37 cellular contexts compared by ENCODE assay signal in genomic region chr4:71814433-71814832, GRCh38. TPM values are rescaled to one million over a fixed set of nuclear protein-coding genes. Genes with fewer than 3 reads are reported as not detected.
DNase-seq lines count a peak whose midpoint lies in the region; ATAC-seq, FAIRE-seq and TF ChIP-seq lines count a peak whose summit lies in the region.
"Had no signal": no experiment of that assay in that cellular context is flagged by ENCODE, and none has a peak within 500 bp of the region (broad histone marks: within the 10 kb centered on the region; RNA-seq: fewer than 3 reads in every experiment).

No MANE protein-coding gene starts in this region.

- DNase-seq in ACHN (peak; percentile 2), HT-29 (ENCODE audit: low spot score) (peak; percentile 10), K562 (ENCODE audit: extremely low read depth in 1 of 4, low spot score in 3 of 4) (peak in 1 of 4 experiments; percentile 16), left kidney (ENCODE audit: low read depth, low spot score) (peak; percentile 69), retina (no peak), smooth muscle cell (lab: John Stamatoyannopoulos, UW; ENCODE audit: unreplicated experiment) (no peak), Peyer's patch (no peak)
- no peak for DNase-seq in naive thymus-derived CD4-positive, alpha-beta T cell
- DNase-seq: activated CD4-positive, alpha-beta T cell treated with anti-CD3 and anti-CD28 coated beads for 48 hours; AML-193; amygdala; CD4-positive, CD25-positive, alpha-beta regulatory T cell; dorsolateral prefrontal cortex; gastrocnemius medialis; left ventricle myocardium inferior; NCI-H1436; NCI-H2081; NCI-H226; NCI-H69; PC-9; SHP77 treated with DMSO at 0.1 percent for 48 hours; stimulated activated CD4-positive, alpha-beta T cell treated with anti-CD3 and anti-CD28 coated beads, Interleukin-12 subunit alpha, Interleukin-12 subunit beta, amount 100 ng/mL, for 4 hours; stimulated activated CD4-positive, alpha-beta T cell treated with anti-CD3 and anti-CD28 coated beads, Interleukin-2, amount 100 ng/mL, for 48 hours; T-helper 9 cell; thyroid gland; uterus; WERI-Rb-1 had no signal

- TF ChIP-seq POLR2A in K562 (conservative IDR thresholded peaks at IDR 0.05) (no peak), Peyer's patch (IDR thresholded peaks at IDR 0.05) (no peak)

- CTCF ChIA-PET in K562 (lab: Yijun Ruan, JAX; ENCODE audit: low intra/inter-chr PET ratio): no interaction called here
- CTCF ChIA-PET in naive thymus-derived CD4-positive, alpha-beta T cell (lab: Charles Lee): no interaction called here

- WGBS in K562 (ENCODE audit: insufficient coverage, low coverage, missing lambda C conversion rate): 0% methylated on average over 2 of the region's 2 CpGs
- WGBS in smooth muscle cell (ENCODE audit: low lambda C conversion rate): 63% methylated on average over 2 of the region's 2 CpGs

- no peak overlapping the region for H3K4me3 Mint-ChIP-seq in naive thymus-derived CD4-positive, alpha-beta T cell
- H3K4me3 Mint-ChIP-seq: activated naive CD4-positive, alpha-beta T cell treated with anti-CD3 and anti-CD28 coated beads, Interleukin-2, amount 50 U/mL, for 24 hours; CD4-positive, CD25-positive, alpha-beta regulatory T cell had no signal

- no peak for TF ChIP-seq RAD21 in K562 (CRISPR knock-in tag; conservative IDR thresholded peaks at IDR 0.05 in 1 of 2, IDR thresholded peaks at IDR 0.05 in 1 of 2)

- TF ChIP-seq EP300 in K562 (IDR thresholded peaks at IDR 0.05; ENCODE audit: low read length): no peak

- H3K4me2 ChIP-seq in K562 (ENCODE audit: insufficient read depth, low read length) (no peak overlapping the region), smooth muscle cell (no peak overlapping the region)
- H3K4me2 ChIP-seq: hepatocyte, KMS-11, PC-9 had no signal

- POLR2A ChIA-PET in K562 (lab: Yijun Ruan, JAX): no interaction called here
- POLR2A ChIA-PET in naive thymus-derived CD4-positive, alpha-beta T cell (lab: Charles Lee): no interaction called here

- H3K27me3 Mint-ChIP-seq in naive thymus-derived CD4-positive, alpha-beta T cell: peaks cover 0 to 10% (median 0%) of the 10 kb centered on the region in 5 donors
- H3K27me3 Mint-ChIP-seq: CD4-positive, CD25-positive, alpha-beta regulatory T cell had no signal

- H3K4me3 ChIP-seq in K562: no peak overlapping the region
- H3K4me3 ChIP-seq in smooth muscle cell: no peak overlapping the region
- no peak overlapping the region for H3K4me3 ChIP-seq in Peyer's patch
- H3K4me3 ChIP-seq in naive thymus-derived CD4-positive, alpha-beta T cell (ENCODE audit: low read length): no peak overlapping the region
- H3K4me3 ChIP-seq: dorsolateral prefrontal cortex, gastrocnemius medialis, hepatocyte, left ventricle myocardium inferior, PC-9, thyroid gland, uterus had no signal

- H3K9me3 ChIP-seq in K562 (replicated peaks; ENCODE audit: control insufficient read depth, insufficient read depth, low read depth, low read length) (no peaks in the 10 kb centered on the region), smooth muscle cell (replicated peaks; ENCODE audit: low read depth) (no peaks in the 10 kb centered on the region), Peyer's patch (no peaks in the 10 kb centered on the region)
- H3K9me3 ChIP-seq in naive thymus-derived CD4-positive, alpha-beta T cell (ENCODE audit: control insufficient read depth in 2 of 3, low read length in 3 of 3): no peaks in the 10 kb centered on the region
- H3K9me3 ChIP-seq: gastrocnemius medialis, left ventricle myocardium inferior, thyroid gland, uterus had no signal

- H3K9ac ChIP-seq in K562 (ENCODE audit: insufficient read depth in 1 of 2, low read depth in 2 of 2, low read length in 2 of 2): no peak overlapping the region
- no peak overlapping the region for H3K9ac ChIP-seq in smooth muscle cell (ENCODE audit: low read depth)
- H3K9ac ChIP-seq: KMS-11 had no signal

- H3F3A ChIP-seq in smooth muscle cell (ENCODE audit: low read depth): no peaks in the 10 kb centered on the region

- H3K79me2 ChIP-seq in K562 (ENCODE audit: control insufficient read depth, insufficient read depth, low read length) (no peaks in the 10 kb centered on the region), smooth muscle cell (ENCODE audit: low read depth) (no peaks in the 10 kb centered on the region)
- H3K79me2 ChIP-seq: hepatocyte had no signal

- ATAC-seq in K562: peak; percentile 71
- ATAC-seq in naive thymus-derived CD4-positive, alpha-beta T cell: no peak
- ATAC-seq: gastrocnemius medialis had no signal

- H3K36me3 ChIP-seq in K562 (ENCODE audit: control insufficient read depth, insufficient read depth, low read length): no peaks in the 10 kb centered on the region
- no peaks in the 10 kb centered on the region for H3K36me3 ChIP-seq in smooth muscle cell (ENCODE audit: low read depth)
- H3K36me3 ChIP-seq in Peyer's patch: no peaks in the 10 kb centered on the region
- H3K36me3 ChIP-seq in naive thymus-derived CD4-positive, alpha-beta T cell (ENCODE audit: control insufficient read depth in 2 of 3, insufficient read depth in 3 of 3, low read length in 3 of 3): no peaks in the 10 kb centered on the region
- H3K36me3 ChIP-seq: gastrocnemius medialis, left ventricle myocardium inferior, thyroid gland, uterus, WERI-Rb-1 had no signal

- H3K4me1 ChIP-seq in K562 (replicated peaks in 1 of 2; ENCODE audit: control insufficient read depth in 2 of 2, insufficient read depth in 2 of 2, low read length in 2 of 2) (peaks cover 0 to 4% of the 10 kb centered on the region in 2 experiments; a peak in 1 of 5 replicates), smooth muscle cell (ENCODE audit: low read depth) (no peaks in the 10 kb centered on the region), Peyer's patch (no peaks in the 10 kb centered on the region)
- H3K4me1 ChIP-seq in naive thymus-derived CD4-positive, alpha-beta T cell (ENCODE audit: control insufficient read depth in 2 of 2, insufficient read depth in 2 of 2, low read length in 2 of 2): no peaks in the 10 kb centered on the region
- H3K4me1 ChIP-seq: gastrocnemius medialis, left ventricle myocardium inferior, thyroid gland, uterus had no signal

- H3K27me3 ChIP-seq in K562 (ENCODE audit: control insufficient read depth in 2 of 2, insufficient read depth in 2 of 2, low read length in 2 of 2): no peaks in the 10 kb centered on the region
- no peaks in the 10 kb centered on the region for H3K27me3 ChIP-seq in smooth muscle cell (ENCODE audit: low read depth)
- no peaks in the 10 kb centered on the region for H3K27me3 ChIP-seq in Peyer's patch
- H3K27me3 ChIP-seq in naive thymus-derived CD4-positive, alpha-beta T cell (ENCODE audit: control insufficient read depth in 2 of 2, insufficient read depth in 2 of 2, low read length in 2 of 2): no peaks in the 10 kb centered on the region
- H3K27me3 ChIP-seq: gastrocnemius medialis, hepatocyte, thyroid gland, uterus had no signal

- BruUV-seq in K562 (replicated peaks; lab: Mats Ljungman, UMichigan): no TSS peak

- H3K9me1 ChIP-seq in K562 (ENCODE audit: control insufficient read depth, insufficient read depth, low read length): no peaks in the 10 kb centered on the region

- H3K27ac ChIP-seq in K562 (ENCODE audit: extremely low read depth, low read depth, low read length) (no peak overlapping the region), smooth muscle cell (ENCODE audit: low read depth) (no peak overlapping the region), Peyer's patch (no peak overlapping the region)
- no peak overlapping the region for H3K27ac ChIP-seq in naive thymus-derived CD4-positive, alpha-beta T cell (ENCODE audit: low read depth, low read length)
- H3K27ac ChIP-seq: dorsolateral prefrontal cortex, gastrocnemius medialis, hepatocyte, KMS-11, left ventricle myocardium inferior, PC-9, thyroid gland, uterus, WERI-Rb-1 had no signal

- H4K20me1 ChIP-seq in K562 (replicated peaks; ENCODE audit: control insufficient read depth, insufficient read depth, low read length) (no peaks in the 10 kb centered on the region), smooth muscle cell (ENCODE audit: low read depth) (no peaks in the 10 kb centered on the region)

- intact Hi-C loops in K562 (cut with micrococcal nuclease): no loop called here
- intact Hi-C loops in naive thymus-derived CD4-positive, alpha-beta T cell (cut with micrococcal nuclease): no loop called here

- in situ Hi-C loops in ACHN (cut with HindIII; ENCODE audit: low pct_ligation_motif_present, low pct_unique_long_range_greater_than_20kb, low sequenced_read_pairs) (no loop called here), K562 (cut with MboI) (no loop called here)

- no peak overlapping the region for H3K27ac Mint-ChIP-seq in naive thymus-derived CD4-positive, alpha-beta T cell
- H3K27ac Mint-ChIP-seq: activated naive CD4-positive, alpha-beta T cell treated with anti-CD3 and anti-CD28 coated beads, Interleukin-2, amount 50 U/mL, for 24 hours; activated T-helper 2 cell treated with anti-CD3 and anti-CD28 coated beads, Interferon-gamma antibody, Interleukin-2, Interleukin-4, amounts not matched to agents 10 μg/mL and 5 μg/mL and 100 μg/mL, durations not matched to agents 14 hours and 24 hours and 36 hours; CD4-positive, CD25-positive, alpha-beta regulatory T cell had no signal

- peaks cover 0 to 7% (median 0%) of the 10 kb centered on the region in 11 donors for H3K9me3 Mint-ChIP-seq in naive thymus-derived CD4-positive, alpha-beta T cell
- H3K9me3 Mint-ChIP-seq: activated naive CD4-positive, alpha-beta T cell treated with anti-CD3 and anti-CD28 coated beads, Interleukin-2, amount 50 U/mL, for 24 hours; activated T-helper 2 cell treated with anti-CD3 and anti-CD28 coated beads, Interferon-gamma antibody, Interleukin-2, Interleukin-4, amounts not matched to agents 10 μg/mL and 5 μg/mL and 100 μg/mL, durations not matched to agents 14 hours and 24 hours and 36 hours had no signal

- FAIRE-seq in K562 (lab: Jason Lieb, UNC): no peak
- FAIRE-seq: A204.1, endothelial cell of umbilical vein had no signal

- H3K36me3 Mint-ChIP-seq in naive thymus-derived CD4-positive, alpha-beta T cell: no peaks in the 10 kb centered on the region
- H3K36me3 Mint-ChIP-seq: activated naive CD4-positive, alpha-beta T cell treated with anti-CD3 and anti-CD28 coated beads, Interleukin-2, amount 50 U/mL, for 24 hours; CD4-positive, CD25-positive, alpha-beta regulatory T cell had no signal

- H2AFZ ChIP-seq in K562 (ENCODE audit: low read depth, low read length) (no peak overlapping the region), smooth muscle cell (ENCODE audit: low read depth) (no peak overlapping the region)
- H2AFZ ChIP-seq: hepatocyte, PC-9 had no signal

- no peak for TF ChIP-seq CTCF in K562 (IDR thresholded peaks at IDR 0.05 in 2 of 3, conservative IDR thresholded peaks at IDR 0.05 in 1 of 3; ENCODE audit: insufficient read depth in 2 of 3, low read depth in 1 of 3, low read length in 3 of 3)
- no peak for TF ChIP-seq CTCF in smooth muscle cell (IDR thresholded peaks at IDR 0.05; ENCODE audit: borderline replicate concordance, insufficient read depth, poor library complexity, severe bottlenecking)
- TF ChIP-seq CTCF in Peyer's patch (IDR thresholded peaks at IDR 0.05): no peak

- H3K4me1 Mint-ChIP-seq in naive thymus-derived CD4-positive, alpha-beta T cell: no peaks in the 10 kb centered on the region
- H3K4me1 Mint-ChIP-seq: activated naive CD4-positive, alpha-beta T cell treated with anti-CD3 and anti-CD28 coated beads, Interleukin-2, amount 50 U/mL, for 24 hours; CD4-positive, CD25-positive, alpha-beta regulatory T cell had no signal

RNA-seq across cellular contexts. Expression of gene GC, which starts 30.6 kb away (rescaled TPM):
- total RNA-seq in HT-29 (2014; rRNA removed; shearing (Covaris generic)): not detected in 2 replicates
- total RNA-seq in K562 (2011; cell fraction: chromatin; rRNA removed; ENCODE audit: low replicate concordance): not detected in 2 replicates
- not detected in 2 replicates for total RNA-seq in K562 (2011; cell fraction: nucleolus; rRNA removed)
- total RNA-seq in K562 (2011; cell fraction: nucleoplasm; rRNA removed): not detected in 2 replicates
- total RNA-seq in K562 (2014; rRNA removed) (not detected in 2 replicates), K562 (2014; rRNA removed; fragmentation: Illumina TruSeq; extraction: Trizol) (not detected in 2 replicates), K562 (2015; rRNA removed; fragmentation: Illumina TruSeq; extraction: Trizol) (not detected in 2 replicates), K562 (2021) (0.44 and 1.3 TPM in 2 replicates), smooth muscle cell (0.18 and 0.58 TPM in 2 replicates), Peyer's patch (not detected)
- polyA plus RNA-seq in K562 (2011; rRNA removed) (not detected in 2 replicates), K562 (2014; fragmentation: Illumina TruSeq; extraction: Trizol) (not detected in 2 replicates), K562 (2014; fragmentation: Nextera tagmentation; extraction: Ambion mirVana) (not detected), K562 (2014; rRNA removed) (not detected in 2 replicates), smooth muscle cell (0.24 and 0.34 TPM in 2 replicates)
- polyA plus RNA-seq in K562 (2011; cell fraction: cytosol; rRNA removed): not detected in 2 replicates
- polyA plus RNA-seq in K562 (2011; cell fraction: nucleus; rRNA removed): not detected in 2 replicates
- polyA plus RNA-seq in K562 (2012): not detected in 2 replicates
- polyA minus RNA-seq in K562 (2011; rRNA and poly(A)+ RNA removed): not detected in 2 replicates
- polyA minus RNA-seq in K562 (2011; cell fraction: cytosol; rRNA and poly(A)+ RNA removed): not detected in 2 replicates
- polyA minus RNA-seq in K562 (2011; cell fraction: nucleus; rRNA and poly(A)+ RNA removed): not detected in 2 replicates
- total RNA-seq in naive thymus-derived CD4-positive, alpha-beta T cell: not detected
- polyA plus RNA-seq in naive thymus-derived CD4-positive, alpha-beta T cell: not detected
- total RNA-seq: activated T-helper 2 cell treated with anti-CD3 and anti-CD28 coated beads, Interferon-gamma antibody, Interleukin-2, Interleukin-4, amounts not matched to agents 10 μg/mL and 5 μg/mL and 100 μg/mL, durations not matched to agents 14 hours and 24 hours and 36 hours; CD4-positive, CD25-positive, alpha-beta regulatory T cell; cerebellum; dorsolateral prefrontal cortex; endothelial cell of umbilical vein; fibroblast of lung; left ventricle myocardium inferior; myocyte; PC-9; sciatic nerve; thyroid gland had no signal
- polyA plus RNA-seq: CD4-positive, CD25-positive, alpha-beta regulatory T cell; endothelial cell of umbilical vein; fibroblast of lung had no signal

Comparison
In these comparisons a context has a peak if more than half of its experiments do, and no peak if none do; other contexts are left out.
1. DNase-seq: peak in ACHN (single experiment), HT-29 (single experiment) and left kidney (single experiment); none in retina (single experiment), smooth muscle cell (single experiment), Peyer's patch (0 of 3) and naive thymus-derived CD4-positive, alpha-beta T cell (0 of 9).